21 cellular contexts compared by ENCODE assay signal in the genomic region with DNA sequence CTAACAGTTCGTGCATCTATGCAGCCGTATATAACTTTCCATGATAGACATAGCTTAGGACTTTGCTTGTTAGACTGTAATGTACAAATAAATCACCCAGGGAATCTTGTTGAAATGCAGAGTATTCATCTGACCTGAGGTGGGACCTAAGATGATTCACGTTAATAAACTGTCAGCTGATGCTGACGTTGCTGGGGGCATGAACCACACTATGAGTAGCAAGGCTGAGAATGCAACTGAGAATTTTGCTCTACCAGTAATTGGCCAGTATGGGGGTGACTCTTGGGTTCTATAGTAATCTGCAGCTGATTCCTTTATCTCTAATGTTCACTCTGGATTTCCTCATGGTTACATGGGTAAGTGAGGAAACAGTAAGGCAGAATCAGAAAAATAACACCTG.
DNase-seq lines count a peak whose midpoint lies in the region; ATAC-seq, FAIRE-seq and TF ChIP-seq lines count a peak whose summit lies in the region.
"Had no signal": no experiment of that assay in that cellular context is flagged by ENCODE, and none has a peak within 500 bp of the region (broad histone marks: within the 10 kb centered on the region; RNA-seq: fewer than 3 reads in every experiment).

No MANE protein-coding gene starts in this region.

- no peak for TF ChIP-seq RAD21 in A549 (conservative IDR thresholded peaks at IDR 0.05 in 1 of 2, IDR thresholded peaks at IDR 0.05 in 1 of 2)

- CTCF ChIA-PET in A549 (lab: Yijun Ruan, JAX) = no interaction called here

- DNase-seq in A549 (ENCODE audit: low read depth in 1 of 2, low spot score in 1 of 2) (peak in 1 of 2 experiments; percentile 24), HS-5 (ENCODE audit: low read depth) (peak; percentile 60), astrocyte of the cerebellum (ENCODE audit: low read depth) (peak; percentile 24), kidney epithelial cell (ENCODE audit: low read depth) (peak; percentile 35), RPMI8226 (no peak), COLO829 (ENCODE audit: low spot score) (no peak)
- DNase-seq: activated CD4-positive, CD25-positive, alpha-beta regulatory T cell treated with anti-CD3 and anti-CD28 coated beads, Interleukin-2, amount 50 U/mL, for 72 hours; activated CD8-positive, alpha-beta memory T cell treated with anti-CD3 and anti-CD28 coated beads, Interleukin-2, amount 10 ng/mL, durations not matched to agents 7 days and 5 days; activated effector memory CD4-positive, alpha-beta T cell treated with Interleukin-2 at 50 U/mL for 16 hours; CD4-positive, alpha-beta T cell; natural killer cell; NCI-H187 treated with DMSO at 0.1 percent for 48 hours; stimulated activated CD4-positive, alpha-beta T cell treated with anti-CD3 and anti-CD28 coated beads, Interleukin-12 subunit alpha, Interleukin-12 subunit beta, amount 100 ng/mL, for 4 hours; T-helper 2 cell had no signal

- no peaks in the 10 kb centered on the region for H3K4me1 ChIP-seq in A549
- H3K4me1 ChIP-seq: SJSA1, tibial nerve had no signal

- H3K4me3 ChIP-seq in A549 = no peak overlapping the region
- H3K4me3 ChIP-seq in astrocyte of the cerebellum (ENCODE audit: low read depth, low read length) = no peak overlapping the region
- H3K4me3 ChIP-seq in kidney epithelial cell (ENCODE audit: low read depth, low read length) = no peak overlapping the region
- H3K4me3 ChIP-seq: SJSA1, tibial nerve had no signal

- H3K9me3 ChIP-seq in A549 = no peaks in the 10 kb centered on the region
- H3K9me3 ChIP-seq: SJSA1, tibial nerve had no signal

- H3K27me3 ChIP-seq in kidney epithelial cell (ENCODE audit: control insufficient read depth, insufficient read depth, low read length) = no peaks in the 10 kb centered on the region
- H3K27me3 ChIP-seq: SJSA1, tibial nerve had no signal

- ATAC-seq in A549 = peak; percentile 38 to 84
- no peak for ATAC-seq in HG03521 (IDR thresholded peaks at IDR 0.05; ENCODE audit: unreplicated experiment)
- ATAC-seq in GM18517 (IDR thresholded peaks at IDR 0.05; ENCODE audit: unreplicated experiment) = no peak
- ATAC-seq: activated CD8-positive, alpha-beta memory T cell treated with anti-CD3 and anti-CD28 coated beads, Interleukin-2, amount 10 ng/mL, durations not matched to agents 7 days and 5 days; natural killer cell; stimulated activated effector memory CD8-positive, alpha-beta T cell treated with anti-CD3 and anti-CD28 coated beads, Interleukin-12 subunit alpha, Interleukin-12 subunit beta, amount 100 ng/mL, for 72 hours had no signal

- TF ChIP-seq CTCF in A549 (IDR thresholded peaks at IDR 0.05) = no peak
- no peak for TF ChIP-seq CTCF in astrocyte of the cerebellum (IDR thresholded peaks at IDR 0.05; ENCODE audit: low read depth, low read length, missing control alignments)
- TF ChIP-seq CTCF in kidney epithelial cell (IDR thresholded peaks at IDR 0.05; ENCODE audit: insufficient read depth, low read length, poor library complexity, severe bottlenecking) = no peak

- no peaks in the 10 kb centered on the region for H3K36me3 ChIP-seq in kidney epithelial cell (ENCODE audit: control insufficient read depth, insufficient read depth, low read length)
- H3K36me3 ChIP-seq: SJSA1, tibial nerve had no signal

- FAIRE-seq in A549 (lab: Jason Lieb, UNC) = no peak
- FAIRE-seq: A204.1, colon had no signal

- TF ChIP-seq POLR2A in A549 (IDR thresholded peaks at IDR 0.05; ENCODE audit: low read length) = no peak

- WGBS in A549 (ENCODE audit: missing lambda C conversion rate) = 10% methylated on average over 4 of the region's 4 CpGs

- POLR2A ChIA-PET in A549 (lab: Yijun Ruan, JAX) = no interaction called here

- no peak overlapping the region for H3K4me2 ChIP-seq in A549

- H3K27ac ChIP-seq in A549 = no peak overlapping the region
- H3K27ac ChIP-seq: SJSA1, tibial nerve had no signal

- TF ChIP-seq EP300 in A549 (IDR thresholded peaks at IDR 0.05) = no peak

- in situ Hi-C loops in astrocyte of the cerebellum (cut with HindIII; ENCODE audit: low sequenced_read_pairs) = no loop called here

TF ChIP-seq in A549, 52 proteins besides CTCF, POLR2A, EP300 and RAD21:
- TF ChIP-seq, protein P1, sequence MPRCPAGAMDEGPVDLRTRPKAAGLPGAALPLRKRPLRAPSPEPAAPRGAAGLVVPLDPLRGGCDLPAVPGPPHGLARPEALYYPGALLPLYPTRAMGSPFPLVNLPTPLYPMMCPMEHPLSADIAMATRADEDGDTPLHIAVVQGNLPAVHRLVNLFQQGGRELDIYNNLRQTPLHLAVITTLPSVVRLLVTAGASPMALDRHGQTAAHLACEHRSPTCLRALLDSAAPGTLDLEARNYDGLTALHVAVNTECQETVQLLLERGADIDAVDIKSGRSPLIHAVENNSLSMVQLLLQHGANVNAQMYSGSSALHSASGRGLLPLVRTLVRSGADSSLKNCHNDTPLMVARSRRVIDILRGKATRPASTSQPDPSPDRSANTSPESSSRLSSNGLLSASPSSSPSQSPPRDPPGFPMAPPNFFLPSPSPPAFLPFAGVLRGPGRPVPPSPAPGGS (IDR thresholded peaks at IDR 0.05) = no peak
- TF ChIP-seq, protein P2, sequence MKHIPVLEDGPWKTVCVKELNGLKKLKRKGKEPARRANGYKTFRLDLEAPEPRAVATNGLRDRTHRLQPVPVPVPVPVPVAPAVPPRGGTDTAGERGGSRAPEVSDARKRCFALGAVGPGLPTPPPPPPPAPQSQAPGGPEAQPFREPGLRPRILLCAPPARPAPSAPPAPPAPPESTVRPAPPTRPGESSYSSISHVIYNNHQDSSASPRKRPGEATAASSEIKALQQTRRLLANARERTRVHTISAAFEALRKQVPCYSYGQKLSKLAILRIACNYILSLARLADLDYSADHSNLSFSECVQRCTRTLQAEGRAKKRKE (CRISPR knock-in tag; IDR thresholded peaks at IDR 0.05; ENCODE audit: low read depth) = no peak
- TF ChIP-seq REST (IDR thresholded peaks at IDR 0.05) (no peak), ZNF302 (CRISPR knock-in tag; IDR thresholded peaks at IDR 0.05) (no peak), FOSL2 (IDR thresholded peaks at IDR 0.05) (no peak), FOSL2 (CRISPR knock-in tag; IDR thresholded peaks at IDR 0.05) (0 out of 2 replicates have a peak, but pooled peaks have one; percentile 35), SMC3 (IDR thresholded peaks at IDR 0.05) (no peak), KDM1A (IDR thresholded peaks at IDR 0.05; ENCODE audit: low read depth) (no peak)
TF ChIP-seq in A549: peak in this region for 1.

Comparison
In these comparisons a context has a peak if more than half of its experiments do, and no peak if none do; other contexts are left out.
1. ATAC-seq: peak in A549 (2 of 2); none in HG03521 (single experiment) and GM18517 (single experiment).
2. DNase-seq: peak in HS-5 (single experiment), astrocyte of the cerebellum (single experiment) and kidney epithelial cell (single experiment); none in RPMI8226 (single experiment) and COLO829 (single experiment).